In genomic region chr16:15055141-15056053, GRCh38 we compare ENCODE assay signal across 1 cellular context.
TF ChIP-seq lines count a peak whose summit lies in the region.

No MANE protein-coding gene starts in this region.

TF ChIP-seq in K562, 482 proteins besides CTCF, POLR2A, EP300 and RAD21 (continued from another document and continues in another):
- TF ChIP-seq JUND (IDR thresholded peaks at IDR 0.05; ENCODE audit: borderline replicate concordance, low read depth, low read length) = no peak
- TF ChIP-seq JUND (tag; IDR thresholded peaks at IDR 0.05; ENCODE audit: borderline replicate concordance, low read depth, low read length) = no peak
- TF ChIP-seq ZFP36 (IDR thresholded peaks at IDR 0.05; ENCODE audit: low read depth, low read length, partially characterized antibody) = peak; percentile 96
- peak; percentile 84 for TF ChIP-seq MEF2A (IDR thresholded peaks at IDR 0.05; ENCODE audit: control insufficient read depth, low read depth, low read length)
- TF ChIP-seq SMARCE1 (IDR thresholded peaks at IDR 0.05) = peak; percentile 21; the same call in 1 of the 2 replicates
- TF ChIP-seq TAL1 (IDR thresholded peaks at IDR 0.05) = no peak
- no peak for TF ChIP-seq ZBED1 (IDR thresholded peaks at IDR 0.05)
- no peak for TF ChIP-seq THRB (CRISPR knock-in tag; conservative IDR thresholded peaks at IDR 0.05)
- no peak for TF ChIP-seq ZBTB5 (IDR thresholded peaks at IDR 0.05)
- TF ChIP-seq HDAC1 (IDR thresholded peaks at IDR 0.05) = peak in 1 of 2 experiments; percentile 70; a peak in 2 of 4 replicates
- peak in 1 of 2 experiments; percentile 33; a peak in 1 of 4 replicates for TF ChIP-seq SIN3A (IDR thresholded peaks at IDR 0.05; ENCODE audit: borderline replicate concordance in 2 of 2, control insufficient read depth in 1 of 2, low read depth in 2 of 2, low read length in 2 of 2)
- TF ChIP-seq MAFF (IDR thresholded peaks at IDR 0.05; ENCODE audit: low read length) = no peak
- TF ChIP-seq ZNF511 (CRISPR knock-in tag; IDR thresholded peaks at IDR 0.05) = peak; percentile 56; the same call in 1 of the 2 replicates
- peak; percentile 15; the same call in 1 of the 2 replicates for TF ChIP-seq ETV1 (tag; conservative IDR thresholded peaks at IDR 0.05; ENCODE audit: low read depth)
- TF ChIP-seq BRD9 (IDR thresholded peaks at IDR 0.05; ENCODE audit: low read depth, partially characterized antibody) = peak; percentile 56
- TF ChIP-seq KDM1A (IDR thresholded peaks at IDR 0.05) = peak; percentile 91 to 96
- no peak for TF ChIP-seq POLR2H (tag; IDR thresholded peaks at IDR 0.05; ENCODE audit: low read depth)
- TF ChIP-seq POLR2G (IDR thresholded peaks at IDR 0.05; ENCODE audit: low read depth, low read length) = peak; percentile 68
- TF ChIP-seq PTBP1 (IDR thresholded peaks at IDR 0.05; ENCODE audit: low read depth, low read length) = peak; percentile 71; the same call in 1 of the 2 replicates
- TF ChIP-seq KDM5B (IDR thresholded peaks at IDR 0.05; ENCODE audit: insufficient replicate concordance, low read depth, low read length) = peak; percentile 42
- peak; percentile 82 for TF ChIP-seq MEF2D (tag; conservative IDR thresholded peaks at IDR 0.05; ENCODE audit: low read depth)
- TF ChIP-seq NFIC (IDR thresholded peaks at IDR 0.05) = peak; percentile 48; the same call in 1 of the 2 replicates
- no peak for TF ChIP-seq BRF1 (IDR thresholded peaks at IDR 0.05; ENCODE audit: borderline replicate concordance, extremely low read depth, insufficient read length)
- TF ChIP-seq HDGF (IDR thresholded peaks at IDR 0.05) = 0 out of 2 replicates have a peak, but pooled peaks have one; percentile 44
- peak; percentile 97 for TF ChIP-seq CBX1 (IDR thresholded peaks at IDR 0.05; ENCODE audit: low read depth)
- no peak for TF ChIP-seq E2F8 (IDR thresholded peaks at IDR 0.05; ENCODE audit: low read depth, partially characterized antibody)
- 0 out of 2 replicates have a peak, but pooled peaks have one; percentile 42 for TF ChIP-seq ILF3 (IDR thresholded peaks at IDR 0.05; ENCODE audit: borderline replicate concordance)
- no peak for TF ChIP-seq ZNF398 (CRISPR knock-in tag; IDR thresholded peaks at IDR 0.05)
- peak; percentile 10 for TF ChIP-seq TAF1 (IDR thresholded peaks at IDR 0.05; ENCODE audit: control insufficient read depth, extremely low read depth, insufficient read depth, low read length, severe bottlenecking)
- TF ChIP-seq HMGN3 (IDR thresholded peaks at IDR 0.05; ENCODE audit: borderline replicate concordance, extremely low read depth, insufficient read length, low read depth, low read length) = peak; percentile 27
- TF ChIP-seq BCOR (IDR thresholded peaks at IDR 0.05) = peak; percentile 99
- no peak for TF ChIP-seq ZNF133 (CRISPR knock-in tag; IDR thresholded peaks at IDR 0.05)
- TF ChIP-seq ZNF696 (CRISPR knock-in tag; conservative IDR thresholded peaks at IDR 0.05) = no peak
- TF ChIP-seq ESRRA (IDR thresholded peaks at IDR 0.05; ENCODE audit: borderline replicate concordance, low read depth) = peak; percentile 38; the same call in 1 of the 2 replicates
- peak; percentile 90; the same call in 1 of the 2 replicates for TF ChIP-seq SMARCA5 (IDR thresholded peaks at IDR 0.05)
- TF ChIP-seq ZNF740 (CRISPR knock-in tag; IDR thresholded peaks at IDR 0.05) = peak; percentile 62; the same call in 1 of the 2 replicates
- TF ChIP-seq ZNF740 (tag; IDR thresholded peaks at IDR 0.05) = no peak
- TF ChIP-seq SNIP1 (IDR thresholded peaks at IDR 0.05; ENCODE audit: low read depth) = no peak
- TF ChIP-seq BHLHE40 (IDR thresholded peaks at IDR 0.05; ENCODE audit: low read length) = peak; percentile 65; the same call in 1 of the 2 replicates
- TF ChIP-seq ZBTB11 (CRISPR knock-in tag; IDR thresholded peaks at IDR 0.05) = no peak
- TF ChIP-seq ZBTB7A (IDR thresholded peaks at IDR 0.05; ENCODE audit: borderline replicate concordance, control insufficient read depth, low read depth, low read length) = peak; percentile 87
- no peak for TF ChIP-seq ZNF764 (CRISPR knock-in tag; IDR thresholded peaks at IDR 0.05; ENCODE audit: low read depth)
- TF ChIP-seq BACH1 (tag; IDR thresholded peaks at IDR 0.05) = no peak
- no peak; the same call in 1 of the 2 replicates for TF ChIP-seq CXXC5 (CRISPR knock-in tag; IDR thresholded peaks at IDR 0.05)
- TF ChIP-seq SUPT5H (IDR thresholded peaks at IDR 0.05) = no peak
- TF ChIP-seq FOXM1 (IDR thresholded peaks at IDR 0.05; ENCODE audit: low read depth) = no peak
- TF ChIP-seq FOXM1 (CRISPR knock-in tag; IDR thresholded peaks at IDR 0.05; ENCODE audit: low read depth) = no peak
- 0 out of 2 replicates have a peak, but pooled peaks have one; percentile 27 for TF ChIP-seq ARID4B (CRISPR knock-in tag; IDR thresholded peaks at IDR 0.05)
- no peak for TF ChIP-seq ZNF324 (CRISPR knock-in tag; IDR thresholded peaks at IDR 0.05)
- 0 out of 2 replicates have a peak, but pooled peaks have one; percentile 57 for TF ChIP-seq NCOA6 (IDR thresholded peaks at IDR 0.05)
